11 cellular contexts compared by ENCODE assay signal in the genomic region with DNA sequence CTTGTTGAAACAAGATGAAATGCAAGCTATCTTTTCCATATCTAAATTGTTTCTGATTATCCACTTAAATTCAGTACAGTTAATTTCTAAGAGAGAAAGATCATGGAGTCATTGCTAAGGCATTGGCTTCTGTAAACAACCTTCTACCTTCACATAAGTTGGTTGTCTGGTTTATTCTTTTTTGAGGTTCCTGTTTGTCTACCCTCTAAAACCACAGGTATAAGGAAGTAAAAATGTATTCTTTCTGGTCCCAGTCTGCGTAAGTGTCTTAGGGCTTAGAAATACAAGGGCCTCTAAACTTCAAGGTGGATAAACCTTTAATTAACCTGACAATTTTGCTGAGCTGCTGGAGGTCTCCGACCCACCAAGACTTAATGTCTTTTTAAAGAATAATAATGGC. TPM values are rescaled to one million over a fixed set of nuclear protein-coding genes. Genes with fewer than 3 reads are reported as not detected.
DNase-seq lines count a peak whose midpoint lies in the region; ATAC-seq, FAIRE-seq and TF ChIP-seq lines count a peak whose summit lies in the region.
"Had no signal": no experiment of that assay in that cellular context is flagged by ENCODE, and none has a peak within 500 bp of the region (broad histone marks: within the 10 kb centered on the region; RNA-seq: fewer than 3 reads in every experiment).

No MANE protein-coding gene starts in this region.

- H3K4me1 Mint-ChIP-seq in memory B cell: peaks cover 39% of the 10 kb centered on the region

- H3K36me3 ChIP-seq in aorta (ENCODE audit: control insufficient read depth in 1 of 2, insufficient read depth in 2 of 2, low read length in 1 of 2): no peaks in the 10 kb centered on the region
- H3K36me3 ChIP-seq: thyroid gland had no signal

- WGBS in aorta, 2 donors: 82 to 89% methylated on average over 2 of the region's 2 CpGs

- TF ChIP-seq POLR2A in GM12892 (IDR thresholded peaks at IDR 0.05; ENCODE audit: low read depth, low read length): no peak
- no peak for TF ChIP-seq POLR2A in GM18505 (IDR thresholded peaks at IDR 0.05; ENCODE audit: borderline replicate concordance, extremely low read depth, insufficient read depth, insufficient read length)

- H3K4me1 ChIP-seq in aorta (ENCODE audit: control insufficient read depth in 1 of 2, insufficient read depth in 2 of 2, low read length in 2 of 2): no peaks in the 10 kb centered on the region

- H3K27ac ChIP-seq in aorta (ENCODE audit: low read depth in 1 of 2, low read length in 2 of 2): no peak overlapping the region
- H3K27ac ChIP-seq: thyroid gland had no signal

- no peaks in the 10 kb centered on the region for H3K9me3 Mint-ChIP-seq in memory B cell

- H3K27me3 ChIP-seq in aorta (ENCODE audit: control insufficient read depth in 1 of 2, insufficient read depth in 2 of 2, low read length in 1 of 2): no peaks in the 10 kb centered on the region
- H3K27me3 ChIP-seq: thyroid gland had no signal

- peak overlapping the region; percentile 46 for H3K4me3 Mint-ChIP-seq in memory B cell

- peaks cover 15% of the 10 kb centered on the region for H3K36me3 Mint-ChIP-seq in memory B cell

- intact Hi-C loops in aorta (cut with DNase I): no loop called here
- intact Hi-C loops in cardiac septum (cut with DNase I): no loop called here

- no peaks in the 10 kb centered on the region for H3K9me3 ChIP-seq in aorta (ENCODE audit: control insufficient read depth, low read length)
- H3K9me3 ChIP-seq: thyroid gland had no signal

- ATAC-seq in HG03342 (IDR thresholded peaks at IDR 0.05; ENCODE audit: unreplicated experiment): peak; percentile 23
- ATAC-seq in memory B cell (ENCODE audit: low read depth): peak; percentile 46
- ATAC-seq in GM18505 (IDR thresholded peaks at IDR 0.05; ENCODE audit: unreplicated experiment): no peak
- ATAC-seq in aorta (ENCODE audit: low FRiP score): no peak

- DNase-seq in GM12892 (ENCODE audit: insufficient read length) (no peak), RPMI8226 (peak; percentile 37), memory B cell (ENCODE audit: low spot score in 2 of 2) (peak; percentile 19 to 50), GF-D8 (lab: John Stamatoyannopoulos, UW) (no peak), aorta (no peak), cardiac septum (ENCODE audit: low spot score) (no peak)
- DNase-seq: Right ventricle myocardium superior, thyroid gland had no signal

- H3K27me3 Mint-ChIP-seq in memory B cell: no peaks in the 10 kb centered on the region

- no peak overlapping the region for H3K4me3 ChIP-seq in aorta (ENCODE audit: low read length in 2 of 2)
- H3K4me3 ChIP-seq: thyroid gland had no signal

- peak; percentile 94 for FAIRE-seq in GM12892 (lab: Jason Lieb, UNC)
- FAIRE-seq: keratinocyte had no signal

- peak overlapping the region; percentile 98 for H3K27ac Mint-ChIP-seq in memory B cell

RNA-seq across cellular contexts. Expression of a gene that starts 3.6 kb away (rescaled TPM):
- polyA plus RNA-seq in GM12892 (2012; ENCODE audit: missing spikeins): 14.3 TPM
- total RNA-seq in aorta (10 to 100 TPM; 38.6 to 48.0 TPM), cardiac septum (31.5 TPM)
- polyA plus RNA-seq in aorta: 10 to 100 TPM; 19.3 to 42.0 TPM

Comparison
In these comparisons a context has a peak if more than half of its experiments do, and no peak if none do; other contexts are left out.
1. DNase-seq: peak in RPMI8226 (single experiment) and memory B cell (2 of 2); none in GM12892 (single experiment), GF-D8 (single experiment), aorta (0 of 2) and cardiac septum (single experiment).
2. ATAC-seq: peak in HG03342 (single experiment) and memory B cell (single experiment); none in GM18505 (single experiment) and aorta (single experiment).